ENCODE assay signal across 8 cellular contexts in the genomic region with DNA sequence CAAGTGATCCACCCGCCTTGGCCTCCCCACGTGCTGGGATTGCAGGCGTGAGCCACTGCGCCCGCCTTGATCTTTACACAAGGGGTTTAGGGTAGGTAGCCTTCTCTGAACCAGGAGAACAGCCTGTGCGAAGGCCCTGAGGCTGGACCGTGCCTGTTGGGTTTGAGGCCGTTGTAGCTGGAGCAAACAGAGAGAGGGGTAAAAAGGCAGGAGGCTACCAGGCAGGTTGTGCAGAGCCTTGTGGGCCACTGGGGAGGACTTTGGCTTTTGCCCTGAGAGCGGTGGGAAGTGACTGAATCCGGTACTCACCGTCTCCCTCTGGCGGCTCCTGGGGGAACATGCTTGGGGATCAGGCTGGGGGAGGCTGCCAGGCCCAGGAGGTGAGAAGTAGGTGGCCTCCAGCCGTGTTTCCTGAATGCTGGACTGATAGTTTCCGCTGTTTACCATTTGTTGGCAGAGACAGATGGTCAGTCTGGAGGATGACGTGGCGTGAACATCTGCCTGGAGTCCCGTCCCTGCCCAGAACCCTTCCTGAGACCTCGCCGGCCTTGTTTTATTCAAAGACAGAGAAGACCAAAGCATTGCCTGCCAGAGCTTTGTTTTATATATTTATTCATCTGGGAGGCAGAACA. TPM values are rescaled to one million over a fixed set of nuclear protein-coding genes. Genes with fewer than 3 reads are reported as not detected.
DNase-seq lines count a peak whose midpoint lies in the region; ATAC-seq and TF ChIP-seq lines count a peak whose summit lies in the region.

No MANE protein-coding gene starts in this region.

- H3K9me3 ChIP-seq in A673 (ENCODE audit: low read depth, low read length, poor library complexity, severe bottlenecking), result no peaks in the 10 kb centered on the region

- no peak overlapping the region for H3K4me3 ChIP-seq in A673 (ENCODE audit: low read depth, low read length, poor library complexity, severe bottlenecking)

- no peak for ATAC-seq in GM19395 (IDR thresholded peaks at IDR 0.05; ENCODE audit: unreplicated experiment)

- peaks cover 79% of the 10 kb centered on the region for H3K36me3 ChIP-seq in A673 (ENCODE audit: insufficient read depth, low read length, poor library complexity, severe bottlenecking)

- intact Hi-C loops in A673 (cut with micrococcal nuclease; ENCODE audit: unreplicated experiment), result loop anchor here (2.0 to 5.0 kb wide), 2 partner anchors 94 to 194 kb away; no protein-coding TSS in a partner anchor

- POLR2A ChIA-PET in A673 (lab: Charles Lee; ENCODE audit: low non-redundant PET), result no interaction called here

- no TSS peak for BruUV-seq in A673 (replicated peaks; lab: Mats Ljungman, UMichigan)

- no peak overlapping the region for H3K27ac ChIP-seq in A673 (ENCODE audit: low read depth, low read length, poor library complexity, severe bottlenecking)

- peak; percentile 76 for TF ChIP-seq CTCF in A673 (conservative IDR thresholded peaks at IDR 0.05; ENCODE audit: low read depth, low read length)

- DNase-seq in A673 (ENCODE audit: low spot score), result peak; percentile 77
- DNase-seq in GM19238 (ENCODE audit: insufficient read length, low spot score), result peak; percentile 83
- DNase-seq in NCI-H69 (lab: John Stamatoyannopoulos, UW), result peak; percentile 65
- DNase-seq in activated CD4-positive, alpha-beta T cell treated with anti-CD3 and anti-CD28 coated beads, Interleukin-2, amount 50 U/mL, for 48 hours, result peak; percentile 78 to 84
- DNase-seq in ecto neural progenitor cell (ENCODE audit: low spot score), result peak; percentile 84
- peak; percentile 96 to 98 for DNase-seq in lung microvascular endothelial cell (ENCODE audit: low read depth in 2 of 2)
- peak; percentile 50 for DNase-seq in stimulated activated CD8-positive, alpha-beta memory T cell treated with anti-CD3 and anti-CD28 coated beads, Interleukin-15, amount 100 ng/mL, for 24 hours (ENCODE audit: low read depth)

- H3K27me3 ChIP-seq in A673 (replicated peaks; ENCODE audit: insufficient read depth, low read depth, low read length, poor library complexity), result no peaks in the 10 kb centered on the region

- no peaks in the 10 kb centered on the region for H3K4me1 ChIP-seq in A673 (ENCODE audit: insufficient read depth, low read length, poor library complexity, severe bottlenecking)

- CTCF ChIA-PET in A673 (lab: Charles Lee), result no interaction called here

RNA-seq across cellular contexts. Expression of gene SPC24, which starts 24.6 kb away (rescaled TPM):
- 97.6 and 107 TPM in 2 replicates for total RNA-seq in A673 (2021)
- total RNA-seq in lung microvascular endothelial cell, result 14.3 and 35.7 TPM in 2 replicates

RNA-seq across cellular contexts. Expression of gene LDLR, which starts 41.7 kb away (rescaled TPM):
- total RNA-seq in A673 (2021) (162 and 175 TPM in 2 replicates), lung microvascular endothelial cell (47.9 and 81.5 TPM in 2 replicates)
